Comparison of ENCODE assay signal across 1 cellular context in the genomic region with DNA sequence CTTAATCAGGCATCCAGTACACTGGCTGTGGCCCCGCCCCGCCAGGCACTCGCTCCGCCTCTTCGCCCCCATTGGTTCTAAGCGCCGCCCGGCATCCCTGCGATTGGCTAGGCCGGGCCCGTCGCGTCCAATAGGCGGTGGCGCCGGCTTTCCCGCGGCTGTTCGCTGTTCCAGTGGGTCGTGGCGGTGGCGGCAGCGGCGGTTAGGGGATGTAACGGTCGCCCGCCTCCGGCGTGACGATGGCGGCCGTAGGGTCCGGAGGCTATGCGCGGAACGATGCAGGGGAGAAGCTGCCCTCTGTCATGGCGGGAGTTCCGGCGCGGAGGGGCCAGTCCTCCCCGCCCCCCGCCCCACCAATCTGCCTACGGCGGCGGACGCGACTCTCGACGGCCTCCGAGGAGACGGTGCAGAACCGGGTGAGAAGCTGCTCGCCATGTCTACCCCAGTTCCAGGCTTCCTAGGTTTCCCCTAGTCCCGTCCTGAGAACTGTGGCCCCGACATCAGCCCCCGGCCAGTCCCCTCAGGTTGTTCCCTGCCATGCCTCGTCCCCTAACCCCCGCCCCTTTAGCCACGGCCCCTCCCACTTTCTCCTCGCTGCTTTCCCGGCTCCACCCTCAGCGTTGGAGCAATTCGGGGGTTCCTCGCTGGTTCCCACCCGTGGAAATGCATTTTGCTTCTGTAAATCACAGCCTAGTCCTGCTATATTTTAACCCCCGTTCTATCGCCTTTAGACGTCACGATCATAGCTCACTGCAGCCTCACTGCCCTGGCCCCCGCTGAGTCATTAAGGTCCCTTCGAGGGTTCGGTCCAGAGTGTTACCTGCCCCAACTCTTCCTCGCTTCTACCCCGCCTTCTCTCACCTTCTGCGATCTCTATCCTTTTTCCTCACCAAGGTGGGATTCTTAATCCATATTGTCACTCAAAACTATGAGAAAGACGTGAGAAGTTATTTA.
TF ChIP-seq lines count a peak whose summit lies in the region.

WDR62 (plus strand) TSS at position 165 of the 954 bp plus-strand sequence; CDS start at position 240, 75 bp downstream.

TF ChIP-seq in H1, 55 proteins besides CTCF, POLR2A, EP300 and RAD21 (continues in another document):
- no peak; a peak in 1 of 4 replicates for TF ChIP-seq SIN3A (conservative IDR thresholded peaks at IDR 0.05 in 1 of 2, IDR thresholded peaks at IDR 0.05 in 1 of 2; ENCODE audit: low read depth in 1 of 2, low read length in 2 of 2)
- TF ChIP-seq BACH1 (IDR thresholded peaks at IDR 0.05; ENCODE audit: low read length), result no peak
- TF ChIP-seq NRF1 (IDR thresholded peaks at IDR 0.05; ENCODE audit: low read depth, low read length), result no peak
- peak; percentile 14 for TF ChIP-seq ASH2L (IDR thresholded peaks at IDR 0.05; ENCODE audit: low read length)
- no peak for TF ChIP-seq TCF12 (IDR thresholded peaks at IDR 0.05; ENCODE audit: low read depth, low read length)
- TF ChIP-seq POU5F1 (IDR thresholded peaks at IDR 0.05; ENCODE audit: low read depth, low read length), result no peak
- no peak for TF ChIP-seq RXRA (IDR thresholded peaks at IDR 0.05; ENCODE audit: insufficient read depth, low read depth, low read length)
- TF ChIP-seq NANOG (IDR thresholded peaks at IDR 0.05; ENCODE audit: insufficient read depth, low read depth, low read length, poor library complexity, severe bottlenecking), result no peak
- TF ChIP-seq JUND (IDR thresholded peaks at IDR 0.05; ENCODE audit: low read length), result no peak
- TF ChIP-seq, protein P1, sequence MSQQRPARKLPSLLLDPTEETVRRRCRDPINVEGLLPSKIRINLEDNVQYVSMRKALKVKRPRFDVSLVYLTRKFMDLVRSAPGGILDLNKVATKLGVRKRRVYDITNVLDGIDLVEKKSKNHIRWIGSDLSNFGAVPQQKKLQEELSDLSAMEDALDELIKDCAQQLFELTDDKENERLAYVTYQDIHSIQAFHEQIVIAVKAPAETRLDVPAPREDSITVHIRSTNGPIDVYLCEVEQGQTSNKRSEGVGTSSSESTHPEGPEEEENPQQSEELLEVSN (IDR thresholded peaks at IDR 0.05), result peak; percentile 91
- no peak for TF ChIP-seq EZH2 (IDR thresholded peaks at IDR 0.05; ENCODE audit: low read depth, low read length, severe bottlenecking)
- TF ChIP-seq SIX5 (IDR thresholded peaks at IDR 0.05; ENCODE audit: low read depth, low read length), result no peak
- no peak for TF ChIP-seq CTBP2 (IDR thresholded peaks at IDR 0.05; ENCODE audit: borderline replicate concordance, insufficient read depth, insufficient read length, low read length)
- no peak; the same call in none of the 2 replicates for TF ChIP-seq TAF1 (IDR thresholded peaks at IDR 0.05; ENCODE audit: low read depth, low read length)
- TF ChIP-seq GABPA (IDR thresholded peaks at IDR 0.05; ENCODE audit: borderline replicate concordance, insufficient read depth, low read length), result no peak
- TF ChIP-seq SRF (IDR thresholded peaks at IDR 0.05; ENCODE audit: low read depth, low read length), result no peak
- no peak for TF ChIP-seq FOSL1 (IDR thresholded peaks at IDR 0.05; ENCODE audit: insufficient read depth, low read depth, low read length)
- no peak for TF ChIP-seq TEAD4 (IDR thresholded peaks at IDR 0.05; ENCODE audit: low read depth, low read length)
- TF ChIP-seq CBX5 (IDR thresholded peaks at IDR 0.05; ENCODE audit: low read depth, low read length), result no peak
- TF ChIP-seq EGR1 (IDR thresholded peaks at IDR 0.05; ENCODE audit: borderline replicate concordance, low read depth, low read length), result no peak
- TF ChIP-seq SAP30 (IDR thresholded peaks at IDR 0.05; ENCODE audit: insufficient read depth, insufficient replicate concordance, low read length), result peak; percentile 56
- TF ChIP-seq KDM5A (IDR thresholded peaks at IDR 0.05; ENCODE audit: low read length), result 0 out of 2 replicates have a peak, but pooled peaks have one; percentile 18
- TF ChIP-seq TAF7 (optimal IDR thresholded peaks at IDR 0.05; ENCODE audit: borderline replicate concordance, low read depth, low read length), result no peak
- TF ChIP-seq, protein P2, sequence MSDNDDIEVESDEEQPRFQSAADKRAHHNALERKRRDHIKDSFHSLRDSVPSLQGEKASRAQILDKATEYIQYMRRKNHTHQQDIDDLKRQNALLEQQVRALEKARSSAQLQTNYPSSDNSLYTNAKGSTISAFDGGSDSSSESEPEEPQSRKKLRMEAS (IDR thresholded peaks at IDR 0.05), result peak; percentile 65; the same call in 1 of the 2 replicates
- TF ChIP-seq CHD1 (IDR thresholded peaks at IDR 0.05; ENCODE audit: low read depth, low read length), result no peak
- TF ChIP-seq SUZ12 (IDR thresholded peaks at IDR 0.05; ENCODE audit: low read length), result no peak
- TF ChIP-seq BRCA1 (IDR thresholded peaks at IDR 0.05; ENCODE audit: low read depth, low read length), result no peak
- TF ChIP-seq BCL11A (IDR thresholded peaks at IDR 0.05; ENCODE audit: low read depth in 2 of 2, low read length in 2 of 2), result no peak
- 0 out of 2 replicates have a peak, but pooled peaks have one; percentile 16 for TF ChIP-seq POLR2AphosphoS5 (IDR thresholded peaks at IDR 0.05; ENCODE audit: low read depth, low read length)
- no peak for TF ChIP-seq RNF2 (IDR thresholded peaks at IDR 0.05; ENCODE audit: borderline replicate concordance, low read depth, low read length, missing control alignments, poor library complexity, severe bottlenecking)
- no peak for TF ChIP-seq RFX5 (IDR thresholded peaks at IDR 0.05; ENCODE audit: borderline replicate concordance, low read depth, low read length)
- TF ChIP-seq USF2 (IDR thresholded peaks at IDR 0.05; ENCODE audit: low read length), result no peak
- TF ChIP-seq CEBPB (IDR thresholded peaks at IDR 0.05; ENCODE audit: low read depth, low read length), result no peak
- TF ChIP-seq SP4 (IDR thresholded peaks at IDR 0.05; ENCODE audit: low read length), result no peak
- no peak for TF ChIP-seq ATF2 (IDR thresholded peaks at IDR 0.05; ENCODE audit: low read length)
- no peak for TF ChIP-seq CBX8 (IDR thresholded peaks at IDR 0.05; ENCODE audit: borderline replicate concordance, low read depth, low read length)
- TF ChIP-seq ZNF274 (IDR thresholded peaks at IDR 0.05; ENCODE audit: borderline replicate concordance, extremely low read depth, low read length), result no peak
- no peak for TF ChIP-seq MAFK (IDR thresholded peaks at IDR 0.05; ENCODE audit: low read depth, low read length)
- TF ChIP-seq KDM4A (IDR thresholded peaks at IDR 0.05; ENCODE audit: low read depth, low read length, severe bottlenecking), result peak; percentile 75
- TF ChIP-seq SP2 (IDR thresholded peaks at IDR 0.05; ENCODE audit: low read length), result peak; percentile 21; the same call in 1 of the 2 replicates
- no peak for TF ChIP-seq KDM1A (IDR thresholded peaks at IDR 0.05; ENCODE audit: borderline replicate concordance, low read length)
- TF ChIP-seq PHF8 (conservative IDR thresholded peaks at IDR 0.05; ENCODE audit: low read depth, low read length), result peak; percentile 77
- 0 out of 4 replicates have a peak, but pooled peaks of 1 of the 2 experiments have one; percentile 24 for TF ChIP-seq HDAC2 (IDR thresholded peaks at IDR 0.05; ENCODE audit: borderline replicate concordance in 1 of 2, low read depth in 2 of 2, low read length in 2 of 2)
- no peak for TF ChIP-seq RBBP5 (IDR thresholded peaks at IDR 0.05; ENCODE audit: borderline replicate concordance, low read depth, low read length)
- TF ChIP-seq SIRT6 (IDR thresholded peaks at IDR 0.05; ENCODE audit: low read length), result no peak
- no peak for TF ChIP-seq ATF3 (IDR thresholded peaks at IDR 0.05; ENCODE audit: insufficient read depth, low read depth, low read length)
- TF ChIP-seq CHD2 (IDR thresholded peaks at IDR 0.05; ENCODE audit: low read length), result peak; percentile 59; the same call in 1 of the 2 replicates
- no peak for TF ChIP-seq GTF2F1 (IDR thresholded peaks at IDR 0.05; ENCODE audit: borderline replicate concordance, low read depth, low read length)
- TF ChIP-seq SP1 (IDR thresholded peaks at IDR 0.05; ENCODE audit: low read depth, low read length), result peak; percentile 64
- no peak for TF ChIP-seq JUN (IDR thresholded peaks at IDR 0.05; ENCODE audit: low read depth, low read length)
- TF ChIP-seq, protein P3, sequence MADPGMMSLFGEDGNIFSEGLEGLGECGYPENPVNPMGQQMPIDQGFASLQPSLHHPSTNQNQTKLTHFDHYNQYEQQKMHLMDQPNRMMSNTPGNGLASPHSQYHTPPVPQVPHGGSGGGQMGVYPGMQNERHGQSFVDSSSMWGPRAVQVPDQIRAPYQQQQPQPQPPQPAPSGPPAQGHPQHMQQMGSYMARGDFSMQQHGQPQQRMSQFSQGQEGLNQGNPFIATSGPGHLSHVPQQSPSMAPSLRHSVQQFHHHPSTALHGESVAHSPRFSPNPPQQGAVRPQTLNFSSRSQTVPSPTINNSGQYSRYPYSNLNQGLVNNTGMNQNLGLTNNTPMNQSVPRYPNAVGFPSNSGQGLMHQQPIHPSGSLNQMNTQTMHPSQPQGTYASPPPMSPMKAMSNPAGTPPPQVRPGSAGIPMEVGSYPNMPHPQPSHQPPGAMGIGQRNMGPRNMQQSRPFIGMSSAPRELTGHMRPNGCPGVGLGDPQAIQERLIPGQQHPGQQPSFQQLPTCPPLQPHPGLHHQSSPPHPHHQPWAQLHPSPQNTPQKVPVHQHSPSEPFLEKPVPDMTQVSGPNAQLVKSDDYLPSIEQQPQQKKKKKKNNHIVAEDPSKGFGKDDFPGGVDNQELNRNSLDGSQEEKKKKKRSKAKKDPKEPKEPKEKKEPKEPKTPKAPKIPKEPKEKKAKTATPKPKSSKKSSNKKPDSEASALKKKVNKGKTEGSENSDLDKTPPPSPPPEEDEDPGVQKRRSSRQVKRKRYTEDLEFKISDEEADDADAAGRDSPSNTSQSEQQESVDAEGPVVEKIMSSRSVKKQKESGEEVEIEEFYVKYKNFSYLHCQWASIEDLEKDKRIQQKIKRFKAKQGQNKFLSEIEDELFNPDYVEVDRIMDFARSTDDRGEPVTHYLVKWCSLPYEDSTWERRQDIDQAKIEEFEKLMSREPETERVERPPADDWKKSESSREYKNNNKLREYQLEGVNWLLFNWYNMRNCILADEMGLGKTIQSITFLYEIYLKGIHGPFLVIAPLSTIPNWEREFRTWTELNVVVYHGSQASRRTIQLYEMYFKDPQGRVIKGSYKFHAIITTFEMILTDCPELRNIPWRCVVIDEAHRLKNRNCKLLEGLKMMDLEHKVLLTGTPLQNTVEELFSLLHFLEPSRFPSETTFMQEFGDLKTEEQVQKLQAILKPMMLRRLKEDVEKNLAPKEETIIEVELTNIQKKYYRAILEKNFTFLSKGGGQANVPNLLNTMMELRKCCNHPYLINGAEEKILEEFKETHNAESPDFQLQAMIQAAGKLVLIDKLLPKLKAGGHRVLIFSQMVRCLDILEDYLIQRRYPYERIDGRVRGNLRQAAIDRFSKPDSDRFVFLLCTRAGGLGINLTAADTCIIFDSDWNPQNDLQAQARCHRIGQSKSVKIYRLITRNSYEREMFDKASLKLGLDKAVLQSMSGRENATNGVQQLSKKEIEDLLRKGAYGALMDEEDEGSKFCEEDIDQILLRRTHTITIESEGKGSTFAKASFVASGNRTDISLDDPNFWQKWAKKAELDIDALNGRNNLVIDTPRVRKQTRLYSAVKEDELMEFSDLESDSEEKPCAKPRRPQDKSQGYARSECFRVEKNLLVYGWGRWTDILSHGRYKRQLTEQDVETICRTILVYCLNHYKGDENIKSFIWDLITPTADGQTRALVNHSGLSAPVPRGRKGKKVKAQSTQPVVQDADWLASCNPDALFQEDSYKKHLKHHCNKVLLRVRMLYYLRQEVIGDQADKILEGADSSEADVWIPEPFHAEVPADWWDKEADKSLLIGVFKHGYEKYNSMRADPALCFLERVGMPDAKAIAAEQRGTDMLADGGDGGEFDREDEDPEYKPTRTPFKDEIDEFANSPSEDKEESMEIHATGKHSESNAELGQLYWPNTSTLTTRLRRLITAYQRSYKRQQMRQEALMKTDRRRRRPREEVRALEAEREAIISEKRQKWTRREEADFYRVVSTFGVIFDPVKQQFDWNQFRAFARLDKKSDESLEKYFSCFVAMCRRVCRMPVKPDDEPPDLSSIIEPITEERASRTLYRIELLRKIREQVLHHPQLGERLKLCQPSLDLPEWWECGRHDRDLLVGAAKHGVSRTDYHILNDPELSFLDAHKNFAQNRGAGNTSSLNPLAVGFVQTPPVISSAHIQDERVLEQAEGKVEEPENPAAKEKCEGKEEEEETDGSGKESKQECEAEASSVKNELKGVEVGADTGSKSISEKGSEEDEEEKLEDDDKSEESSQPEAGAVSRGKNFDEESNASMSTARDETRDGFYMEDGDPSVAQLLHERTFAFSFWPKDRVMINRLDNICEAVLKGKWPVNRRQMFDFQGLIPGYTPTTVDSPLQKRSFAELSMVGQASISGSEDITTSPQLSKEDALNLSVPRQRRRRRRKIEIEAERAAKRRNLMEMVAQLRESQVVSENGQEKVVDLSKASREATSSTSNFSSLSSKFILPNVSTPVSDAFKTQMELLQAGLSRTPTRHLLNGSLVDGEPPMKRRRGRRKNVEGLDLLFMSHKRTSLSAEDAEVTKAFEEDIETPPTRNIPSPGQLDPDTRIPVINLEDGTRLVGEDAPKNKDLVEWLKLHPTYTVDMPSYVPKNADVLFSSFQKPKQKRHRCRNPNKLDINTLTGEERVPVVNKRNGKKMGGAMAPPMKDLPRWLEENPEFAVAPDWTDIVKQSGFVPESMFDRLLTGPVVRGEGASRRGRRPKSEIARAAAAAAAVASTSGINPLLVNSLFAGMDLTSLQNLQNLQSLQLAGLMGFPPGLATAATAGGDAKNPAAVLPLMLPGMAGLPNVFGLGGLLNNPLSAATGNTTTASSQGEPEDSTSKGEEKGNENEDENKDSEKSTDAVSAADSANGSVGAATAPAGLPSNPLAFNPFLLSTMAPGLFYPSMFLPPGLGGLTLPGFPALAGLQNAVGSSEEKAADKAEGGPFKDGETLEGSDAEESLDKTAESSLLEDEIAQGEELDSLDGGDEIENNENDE (IDR thresholded peaks at IDR 0.05; ENCODE audit: insufficient replicate concordance, low read length), result peak; percentile 8
- no peak for TF ChIP-seq TBP (IDR thresholded peaks at IDR 0.05; ENCODE audit: low read depth, low read length)
- TF ChIP-seq YY1 (IDR thresholded peaks at IDR 0.05; ENCODE audit: low read depth, low read length), result peak; percentile 68; the same call in 1 of the 2 replicates
